In genomic region chr14:75518625-75519024, GRCh38 we compare ENCODE assay signal across 11 cellular contexts. TPM values are rescaled to one million over a fixed set of nuclear protein-coding genes. Genes with fewer than 3 reads are reported as not detected.
A peak's percentile ranks its signal among the peaks of the same experiment; 100 is the strongest.
DNase-seq lines count a peak whose midpoint lies in the region; ATAC-seq and TF ChIP-seq lines count a peak whose summit lies in the region.
"Had no signal": no experiment of that assay in that cellular context is flagged by ENCODE, and none has a peak within 500 bp of the region (broad histone marks: within the 10 kb centered on the region; RNA-seq: fewer than 3 reads in every experiment).

No MANE protein-coding gene starts in this region.

- H3K4me3 Mint-ChIP-seq in GM23338 (no peak overlapping the region), mesothelial cell of epicardium (no peak overlapping the region)

- no peaks in the 10 kb centered on the region for H3K36me3 Mint-ChIP-seq in GM23338 (ENCODE audit: low read depth)
- H3K36me3 Mint-ChIP-seq in mesothelial cell of epicardium: no peaks in the 10 kb centered on the region

- DNase-seq in BE2C (no peak), GM23338 (ENCODE audit: low spot score) (peak; percentile 91), T follicular helper cell (ENCODE audit: low read depth) (peak; percentile 21), iris pigment epithelial cell (ENCODE audit: low read depth) (peak; percentile 27), medulla oblongata (ENCODE audit: extremely low spot score) (no peak), mesothelial cell of epicardium (ENCODE audit: low spot score in 2 of 2, unreplicated experiment in 2 of 2) (no peak), superior temporal gyrus (ENCODE audit: extremely low spot score) (no peak)
- no peak for DNase-seq in effector CD4-positive, alpha-beta T cell
- DNase-seq: activated gamma-delta T cell treated with Interleukin-2 at 50 U/mL for 16 hours, NCI-H1105 had no signal

- no peaks in the 10 kb centered on the region for H3K36me3 ChIP-seq in BE2C
- H3K36me3 ChIP-seq in GM23338 (ENCODE audit: insufficient read depth): no peaks in the 10 kb centered on the region

- H3K9me3 Mint-ChIP-seq in GM23338 (no peaks in the 10 kb centered on the region), mesothelial cell of epicardium (no peaks in the 10 kb centered on the region)

- no peaks in the 10 kb centered on the region; the same call in 1 of the 2 replicates for H3K9me3 ChIP-seq in BE2C

- H3K79me2 ChIP-seq in GM23338 (replicated peaks; ENCODE audit: insufficient read depth): no peaks in the 10 kb centered on the region

- H3K4me1 ChIP-seq in BE2C (no peaks in the 10 kb centered on the region), GM23338 (ENCODE audit: insufficient read depth) (peaks cover 18% of the 10 kb centered on the region)

- H3K27me3 ChIP-seq in BE2C (0 out of 2 replicates have a peak, but pooled peaks cover 5% of the 10 kb centered on the region), GM23338 (ENCODE audit: insufficient read depth) (no peaks in the 10 kb centered on the region)

- no peaks in the 10 kb centered on the region for H4K20me1 ChIP-seq in GM23338 (replicated peaks; ENCODE audit: insufficient read depth)

- H3K4me1 Mint-ChIP-seq in GM23338 (peaks cover 17% of the 10 kb centered on the region), mesothelial cell of epicardium (peaks cover 22% of the 10 kb centered on the region)

- H3K4me2 ChIP-seq in GM23338: no peak overlapping the region

- H3K27ac ChIP-seq in GM23338 (ENCODE audit: low read depth): no peak overlapping the region

- H3K4me3 ChIP-seq in BE2C (ENCODE audit: low read depth, low read length): no peak overlapping the region
- H3K4me3 ChIP-seq in GM23338: no peak overlapping the region
- H3K4me3 ChIP-seq: lung had no signal

- H3K27me3 Mint-ChIP-seq in GM23338 (ENCODE audit: insufficient read depth, low read depth, poor library complexity) (peaks cover 6% of the 10 kb centered on the region), mesothelial cell of epicardium (ENCODE audit: low read depth) (no peaks in the 10 kb centered on the region)

- no peak overlapping the region for H2AFZ ChIP-seq in GM23338

- peak; percentile 83 for ATAC-seq in GM23338

- no peaks in the 10 kb centered on the region for H3K9me2 ChIP-seq in GM23338 (ENCODE audit: insufficient read depth)

- 0 out of 2 replicates have a peak, but pooled peaks cover 3% of the 10 kb centered on the region for H3F3A ChIP-seq in GM23338 (replicated peaks; ENCODE audit: low read depth)

- H3K27ac Mint-ChIP-seq in GM23338: no peak overlapping the region
- no peak overlapping the region for H3K27ac Mint-ChIP-seq in mesothelial cell of epicardium

- TF ChIP-seq CTCF in BE2C (IDR thresholded peaks at IDR 0.05; ENCODE audit: low read depth, low read length) (peak; percentile 36), GM23338 (conservative IDR thresholded peaks at IDR 0.05; ENCODE audit: low read depth in 2 of 2) (peak; percentile 83 to 92), mesothelial cell of epicardium (IDR thresholded peaks at IDR 0.05; ENCODE audit: unreplicated experiment) (no peak)

TF ChIP-seq in GM23338, 12 proteins besides CTCF, POLR2A, EP300 and RAD21:
- TF ChIP-seq EZH2 (IDR thresholded peaks at IDR 0.05; ENCODE audit: low read depth, unreplicated experiment) (no peak), CREB1 (CRISPR knock-in tag; IDR thresholded peaks at IDR 0.05; ENCODE audit: low read depth) (0 out of 2 replicates have a peak, but pooled peaks have one; percentile 28)

RNA-seq across cellular contexts. Expression of gene BATF, which starts 3.6 kb away (rescaled TPM):
- not detected for polyA plus RNA-seq in BE2C (2012; ENCODE audit: insufficient read depth, insufficient read length, low read depth)
- total RNA-seq in GM23338 (2014; rRNA removed; shearing (Covaris generic)): not detected in 2 replicates
- polyA plus RNA-seq in GM23338 (2016; fragmentation: Nextera tagmentation; extraction: Ambion mirVana): not detected in 2 replicates
- 1.4 to 1.8 TPM (median 1.6 TPM) in 3 replicates for total RNA-seq in mesothelial cell of epicardium

RNA-seq across cellular contexts. Expression of gene FLVCR2, which starts 59.8 kb away (rescaled TPM):
- 0.57 TPM for polyA plus RNA-seq in BE2C (2012; ENCODE audit: insufficient read depth, insufficient read length, low read depth)
- 3.1 and 3.3 TPM in 2 replicates for total RNA-seq in GM23338 (2014; rRNA removed; shearing (Covaris generic))
- 1.4 and 3.4 TPM in 2 replicates for polyA plus RNA-seq in GM23338 (2016; fragmentation: Nextera tagmentation; extraction: Ambion mirVana)
- total RNA-seq in mesothelial cell of epicardium: 1.8 to 3.0 TPM (median 2.1 TPM) in 3 replicates

Comparison
In these comparisons a context has a peak if more than half of its experiments do, and no peak if none do; other contexts are left out.
1. DNase-seq: peak in GM23338 (single experiment), T follicular helper cell (single experiment) and iris pigment epithelial cell (single experiment); none in BE2C (single experiment), medulla oblongata (single experiment), mesothelial cell of epicardium (0 of 2), effector CD4-positive, alpha-beta T cell (single experiment) and superior temporal gyrus (single experiment).